8 cellular contexts compared by ENCODE assay signal in the genomic region with DNA sequence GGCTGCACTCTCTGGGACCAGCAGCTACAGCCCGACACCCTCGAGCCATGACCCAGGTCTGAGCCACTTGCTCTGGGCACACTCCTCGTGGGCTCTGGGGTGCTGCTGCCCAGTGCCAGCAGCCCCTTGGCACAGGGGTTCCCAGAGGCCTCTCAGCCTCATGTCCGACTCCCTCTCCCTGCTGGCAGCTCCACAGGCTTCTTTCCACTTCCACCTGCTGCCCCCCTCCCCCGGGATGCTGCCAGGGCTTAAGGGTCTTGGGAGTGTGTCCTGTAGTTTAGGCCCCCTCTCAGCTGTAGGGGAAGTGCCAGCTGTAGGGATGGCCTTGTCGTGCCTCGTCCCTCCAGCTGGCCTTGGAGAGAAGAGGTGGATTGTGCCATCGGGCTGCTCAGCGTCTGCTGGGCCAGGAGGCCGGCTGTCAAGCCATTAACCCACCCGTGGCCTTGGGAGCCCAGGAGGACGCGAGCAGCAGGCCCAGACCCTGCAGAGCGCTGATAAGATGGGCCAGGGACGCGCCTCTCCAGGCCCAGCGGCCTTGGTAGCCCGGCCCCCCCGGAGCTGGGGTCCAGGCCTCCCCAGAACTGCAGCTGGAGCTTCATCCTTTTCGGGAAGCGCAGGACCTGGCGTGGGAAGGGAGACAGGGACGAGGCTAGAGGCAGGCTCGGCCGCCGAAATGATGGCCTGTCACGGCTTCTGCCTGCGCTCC. TPM values are rescaled to one million over a fixed set of nuclear protein-coding genes. Genes with fewer than 3 reads are reported as not detected.
DNase-seq lines count a peak whose midpoint lies in the region; ATAC-seq, FAIRE-seq and TF ChIP-seq lines count a peak whose summit lies in the region.

No MANE protein-coding gene starts in this region.

- POLR2A ChIA-PET in PC-3 (lab: Charles Lee; ENCODE audit: unreplicated experiment), result interaction anchor here (0.5 to 1.0 kb wide), 2 partner anchors 687 to 1120 kb away, joined by 3 to 6 read pairs; no protein-coding TSS in a partner anchor

- peak; percentile 8 for DNase-seq in Ammon's horn (ENCODE audit: low spot score)
- no peak for DNase-seq in PC-3
- no peak for DNase-seq in RCC 7860 (ENCODE audit: low spot score)
- no peak for DNase-seq in stimulated activated CD4-positive, alpha-beta T cell treated with anti-CD3 and anti-CD28 coated beads, Interleukin-4, amount 100 ng/mL, for 24 hours
- no peak for DNase-seq in globus pallidus (ENCODE audit: low spot score)

- no peak for TF ChIP-seq CTCF in PC-3 (conservative IDR thresholded peaks at IDR 0.05; ENCODE audit: low read depth, low read length)
- no peak for TF ChIP-seq CTCF in nephron (IDR thresholded peaks at IDR 0.05; ENCODE audit: unreplicated experiment in 3 of 3)

- no TSS peak for BruUV-seq in PC-3 (replicated peaks; lab: Mats Ljungman, UMichigan)

- intact Hi-C loops in PC-3 (cut with micrococcal nuclease), result loop anchor here (5.0 kb wide), 2 partner anchors 44 to 324 kb away; a partner anchor contains a TSS

- no peaks in the 10 kb centered on the region for H4K20me1 ChIP-seq in PC-3 (ENCODE audit: low read length)

- H2AFZ ChIP-seq in PC-3 (ENCODE audit: low read length), result peak overlapping the region; percentile 80

- H3K9ac ChIP-seq in PC-3 (ENCODE audit: low read length) (peak overlapping the region; percentile 68), endocrine pancreas (ENCODE audit: control insufficient read depth, insufficient read depth, low read length) (peak overlapping the region; percentile 51)

- H3F3A ChIP-seq in PC-3 (ENCODE audit: low read length, unreplicated experiment), result no peaks in the 10 kb centered on the region

- H3K9me3 Mint-ChIP-seq in nephron, result peaks cover 5% of the 10 kb centered on the region

- H3K4me1 Mint-ChIP-seq in nephron, result peaks cover 10% of the 10 kb centered on the region

- no peak; the same call in 1 of the 2 replicates for ATAC-seq in PC-3
- ATAC-seq in GM21528 (IDR thresholded peaks at IDR 0.05; ENCODE audit: low FRiP score, unreplicated experiment), result no peak

- peak overlapping the region; percentile 80 to 93 (median 90) for H3K4me3 Mint-ChIP-seq in nephron

- peak overlapping the region; percentile 68 for H3K4me3 ChIP-seq in PC-3 (ENCODE audit: low read length)
- no peak overlapping the region for H3K4me3 ChIP-seq in endocrine pancreas (ENCODE audit: control insufficient read depth, insufficient read depth, low read length)

- H3K4me1 ChIP-seq in PC-3 (ENCODE audit: insufficient read depth, low read length) (peaks cover 8% of the 10 kb centered on the region; the same call in 1 of the 2 replicates), endocrine pancreas (ENCODE audit: control insufficient read depth, insufficient read depth, low read length) (peaks cover 11% of the 10 kb centered on the region)

- no peak overlapping the region; the same call in 1 of the 2 replicates for H3K27ac ChIP-seq in PC-3 (ENCODE audit: low read length)

- peaks cover 26% of the 10 kb centered on the region for H3K36me3 Mint-ChIP-seq in nephron (ENCODE audit: low read depth)

- H3K9me2 ChIP-seq in PC-3 (replicated peaks; ENCODE audit: low read length), result no peaks in the 10 kb centered on the region

- H3K4me2 ChIP-seq in PC-3 (ENCODE audit: low read length), result peak overlapping the region; percentile 80

- no peak for FAIRE-seq in RCC 7860 (lab: Jason Lieb, UNC)

- no peaks in the 10 kb centered on the region for H3K27me3 Mint-ChIP-seq in nephron (ENCODE audit: low read depth)

- H3K9me3 ChIP-seq in PC-3 (ENCODE audit: low read length), result no peaks in the 10 kb centered on the region
- no peaks in the 10 kb centered on the region for H3K9me3 ChIP-seq in endocrine pancreas (ENCODE audit: control insufficient read depth, low read length)

- CTCF ChIA-PET in PC-3 (lab: Charles Lee), result interaction anchor here (0.6 kb wide), 1 partner anchor 1061 kb away, joined by 4 read pairs; no protein-coding TSS in a partner anchor

- H3K27me3 ChIP-seq in PC-3 (ENCODE audit: low read length), result no peaks in the 10 kb centered on the region
- H3K27me3 ChIP-seq in endocrine pancreas (ENCODE audit: control insufficient read depth, insufficient read depth, low read length), result no peaks in the 10 kb centered on the region

- H3K27ac Mint-ChIP-seq in nephron, result peak overlapping the region; percentile 93 to 98 (median 95)

- H3K79me2 ChIP-seq in PC-3 (ENCODE audit: low read length), result no peaks in the 10 kb centered on the region

- H3K36me3 ChIP-seq in PC-3 (ENCODE audit: low read depth, low read length) (no peaks in the 10 kb centered on the region), endocrine pancreas (ENCODE audit: control insufficient read depth, insufficient read depth, low read length) (no peaks in the 10 kb centered on the region)

RNA-seq across cellular contexts. Expression of a gene that starts 1.0 kb away (rescaled TPM):
- total RNA-seq in PC-3 (2014; rRNA removed), result 0.62 and 2.7 TPM in 2 replicates

RNA-seq across cellular contexts. Expression of a gene that starts 44.1 kb away (rescaled TPM):
- total RNA-seq in PC-3 (2014; rRNA removed), result 2.8 and 5.9 TPM in 2 replicates

RNA-seq across cellular contexts. Expression of a gene that starts 49.2 kb away (rescaled TPM):
- not detected in 2 replicates for total RNA-seq in PC-3 (2014; rRNA removed)
